32 cellular contexts compared by ENCODE assay signal in the genomic region with DNA sequence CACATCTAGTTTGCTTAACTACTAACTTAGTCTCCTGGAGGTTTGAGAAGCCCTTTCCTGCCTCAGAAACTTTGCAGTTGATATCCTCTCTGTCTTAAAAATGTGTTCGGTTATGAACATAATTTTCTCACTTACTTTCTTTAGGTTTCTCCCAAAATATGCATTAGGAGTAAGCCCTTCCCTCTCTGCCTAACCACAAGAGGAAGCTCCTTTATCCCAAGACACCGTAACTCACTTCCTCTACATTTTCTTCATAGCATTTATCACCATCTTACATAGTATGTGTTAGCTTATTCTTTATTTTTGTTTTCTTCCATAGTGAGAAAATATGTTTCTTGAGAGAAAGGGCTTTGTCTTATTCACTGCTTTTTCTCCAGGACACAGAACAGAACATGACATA.
"Had no signal": no experiment of that assay in that cellular context is flagged by ENCODE, and none has a peak within 500 bp of the region (broad histone marks: within the 10 kb centered on the region; RNA-seq: fewer than 3 reads in every experiment).

No MANE protein-coding gene starts in this region.

- H3K9me3 Mint-ChIP-seq: endodermal cell, nephron had no signal

- DNase-seq: activated CD4-positive, alpha-beta memory T cell treated with anti-CD3 and anti-CD28 coated beads, Interleukin-2, amount 10 ng/mL, durations not matched to agents 7 days and 5 days; activated CD4-positive, alpha-beta T cell treated with anti-CD3 and anti-CD28 coated beads, Interleukin-2, amount 10 ng/mL, durations not matched to agents 7 days and 5 days; activated CD4-positive, CD25-positive, alpha-beta regulatory T cell treated with anti-CD3 and anti-CD28 coated beads, Interleukin-2, amount 50 U/mL, for 72 hours; activated CD8-positive, alpha-beta memory T cell treated with anti-CD3 and anti-CD28 coated beads, Interleukin-2, amount 50 U/mL, for 48 hours; activated gamma-delta T cell treated with Interleukin-2 at 50 U/mL for 16 hours; activated naive CD4-positive, alpha-beta T cell treated with anti-CD3 and anti-CD28 coated beads, Interleukin-2, amount 50 U/mL, for 16 hours; activated T-cell treated with anti-CD3 and anti-CD28 coated beads, Interleukin-2, amount 50 U/mL, for 4 hours; amniotic stem cell; caudate nucleus; endodermal cell; foreskin fibroblast; head of caudate nucleus; hypothalamus; immature natural killer cell; kidney; left colon; mammary epithelial cell; nucleus accumbens; pancreas; psoas muscle; sigmoid colon; small intestine; stimulated activated CD4-positive, alpha-beta T cell treated with anti-CD3 and anti-CD28 coated beads, Interleukin-15, amount 100 ng/mL, for 24 hours; stimulated activated CD4-positive, alpha-beta T cell treated with anti-CD3 and anti-CD28 coated beads, Interleukin-2, amount 100 ng/mL, for 24 hours; stimulated activated naive CD4-positive, alpha-beta T cell; T-helper 9 cell; tibial artery; upper lobe of right lung had no signal

- H3K27me3 ChIP-seq: pancreas, sigmoid colon, suprapubic skin, tibial artery, upper lobe of right lung had no signal

- H3K4me1 Mint-ChIP-seq: activated CD4-positive, alpha-beta memory T cell treated with anti-CD3 and anti-CD28 coated beads, Interleukin-2, amount 10 ng/mL, durations not matched to agents 7 days and 5 days; activated CD4-positive, alpha-beta T cell treated with anti-CD3 and anti-CD28 coated beads, Interleukin-2, amount 10 ng/mL, durations not matched to agents 7 days and 5 days; activated T-helper 17 cell treated with anti-CD3 and anti-CD28 coated beads, Interleukin-2, amount 50 U/mL, for 72 hours; endodermal cell; immature natural killer cell; nephron had no signal

- H3K27ac ChIP-seq: pancreas, psoas muscle, sigmoid colon, suprapubic skin, tibial artery, upper lobe of right lung had no signal

- H3K36me3 Mint-ChIP-seq: immature natural killer cell had no signal

- H3K9me3 ChIP-seq: pancreas, psoas muscle, sigmoid colon, suprapubic skin, tibial artery, upper lobe of right lung had no signal

- H3K4me3 Mint-ChIP-seq: activated CD4-positive, alpha-beta memory T cell treated with anti-CD3 and anti-CD28 coated beads, Interleukin-2, amount 10 ng/mL, durations not matched to agents 7 days and 5 days; activated CD4-positive, alpha-beta T cell treated with anti-CD3 and anti-CD28 coated beads, Interleukin-2, amount 10 ng/mL, durations not matched to agents 7 days and 5 days; activated T-cell treated with anti-CD3 and anti-CD28 coated beads, Interleukin-2, amount 50 U/mL, for 4 hours; activated T-helper 17 cell treated with anti-CD3 and anti-CD28 coated beads, Interleukin-2, amount 50 U/mL, for 72 hours; endodermal cell; immature natural killer cell; nephron had no signal

- H3K4me3 ChIP-seq: pancreas, psoas muscle, sigmoid colon, suprapubic skin, tibial artery, upper lobe of right lung had no signal

- ATAC-seq: activated T-cell treated with anti-CD3 and anti-CD28 coated beads, Interleukin-2, amount 50 U/mL, for 4 hours; activated T-helper 17 cell treated with anti-CD3 and anti-CD28 coated beads, Interleukin-2, amount 50 U/mL, for 72 hours; esophagus mucosa; left colon; pancreas; psoas muscle; upper lobe of right lung had no signal

- H3K27ac Mint-ChIP-seq: activated CD4-positive, alpha-beta memory T cell treated with anti-CD3 and anti-CD28 coated beads, Interleukin-2, amount 10 ng/mL, durations not matched to agents 7 days and 5 days; activated CD4-positive, alpha-beta T cell treated with anti-CD3 and anti-CD28 coated beads, Interleukin-2, amount 10 ng/mL, durations not matched to agents 7 days and 5 days; activated T-helper 17 cell treated with anti-CD3 and anti-CD28 coated beads, Interleukin-2, amount 50 U/mL, for 72 hours; endodermal cell; immature natural killer cell; nephron had no signal

- H3K4me1 ChIP-seq: pancreas, psoas muscle, sigmoid colon, suprapubic skin, tibial artery, upper lobe of right lung had no signal

- H3K36me3 ChIP-seq: pancreas, sigmoid colon, suprapubic skin, tibial artery, upper lobe of right lung had no signal

- H3K27me3 Mint-ChIP-seq: activated CD4-positive, alpha-beta memory T cell treated with anti-CD3 and anti-CD28 coated beads, Interleukin-2, amount 10 ng/mL, durations not matched to agents 7 days and 5 days; activated CD4-positive, alpha-beta T cell treated with anti-CD3 and anti-CD28 coated beads, Interleukin-2, amount 10 ng/mL, durations not matched to agents 7 days and 5 days; activated T-helper 17 cell treated with anti-CD3 and anti-CD28 coated beads, Interleukin-2, amount 50 U/mL, for 72 hours had no signal
